8 cellular contexts compared by ENCODE assay signal in genomic region chr20:57718490-57719009, GRCh38. TPM values are rescaled to one million over a fixed set of nuclear protein-coding genes. Genes with fewer than 3 reads are reported as not detected.
DNase-seq lines count a peak whose midpoint lies in the region; TF ChIP-seq lines count a peak whose summit lies in the region.

No MANE protein-coding gene starts in this region.

- H3K4me2 ChIP-seq in SK-N-SH: peak overlapping the region; percentile 74

- H3K4me1 ChIP-seq in HAP-1: peaks cover 9% of the 10 kb centered on the region
- peaks cover 7 to 23% of the 10 kb centered on the region in 2 experiments for H3K4me1 ChIP-seq in SK-N-SH (ENCODE audit: control insufficient read depth in 1 of 2, insufficient read depth in 2 of 2, low read depth in 1 of 2, low read length in 1 of 2)
- peaks cover 0 to 38% (median 27%) of the 10 kb centered on the region in 5 donors for H3K4me1 ChIP-seq in subcutaneous abdominal adipose tissue (ENCODE audit: control insufficient read depth in 5 of 5, insufficient read depth in 5 of 5, low read length in 5 of 5)

- no peak overlapping the region for H3K9ac ChIP-seq in SK-N-SH
- H3K9ac ChIP-seq in subcutaneous abdominal adipose tissue (ENCODE audit: low read length in 5 of 5): peak overlapping the region in 3 of 5 donors; percentile 21 to 65 (median 21)

- peak overlapping the region; percentile 31 for H3K4me3 ChIP-seq in HAP-1
- peak overlapping the region; percentile 40 to 46 for H3K4me3 ChIP-seq in SK-N-SH (ENCODE audit: low read depth in 2 of 2, low read length in 1 of 2)
- peak overlapping the region; percentile 46 to 74 (median 58) for H3K4me3 ChIP-seq in subcutaneous abdominal adipose tissue (ENCODE audit: low read depth in 1 of 5, low read length in 5 of 5)

- no peak for TF ChIP-seq RAD21 in SK-N-SH (IDR thresholded peaks at IDR 0.05; ENCODE audit: low read length)

- H3K9me3 Mint-ChIP-seq in activated naive CD4-positive, alpha-beta T cell treated with anti-CD3 and anti-CD28 coated beads, Interleukin-2, amount 50 U/mL, for 24 hours: no peaks in the 10 kb centered on the region

- POLR2A ChIA-PET in SK-N-SH (lab: Yijun Ruan, JAX): interaction anchor here (0.6 to 1.5 kb wide), 2 partner anchors 8 kb away, joined by 3 to 9 read pairs; partner anchors contain the start of gene PMEPA1

- WGBS in SK-N-SH (ENCODE audit: low lambda C conversion rate): under 1% methylated on average over 17 of the region's 31 CpGs

- no peaks in the 10 kb centered on the region for H3K9me3 ChIP-seq in HAP-1
- H3K9me3 ChIP-seq in SK-N-SH: no peaks in the 10 kb centered on the region
- H3K9me3 ChIP-seq in subcutaneous abdominal adipose tissue (ENCODE audit: control insufficient read depth in 5 of 5, low read length in 5 of 5): no peaks in the 10 kb centered on the region

- peaks cover 4% of the 10 kb centered on the region; the same call in 1 of the 2 replicates for H3K27me3 ChIP-seq in HAP-1 (ENCODE audit: low read depth)
- no peaks in the 10 kb centered on the region for H3K27me3 ChIP-seq in SK-N-SH (ENCODE audit: insufficient read depth)
- H3K27me3 ChIP-seq in subcutaneous abdominal adipose tissue (ENCODE audit: control insufficient read depth in 5 of 5, insufficient read depth in 4 of 5, low read length in 5 of 5): no peaks in the 10 kb centered on the region

- peak overlapping the region; percentile 76 for H3K4me3 Mint-ChIP-seq in activated naive CD4-positive, alpha-beta T cell treated with anti-CD3 and anti-CD28 coated beads, Interleukin-2, amount 50 U/mL, for 24 hours

- H3K4me1 Mint-ChIP-seq in activated naive CD4-positive, alpha-beta T cell treated with anti-CD3 and anti-CD28 coated beads, Interleukin-2, amount 50 U/mL, for 24 hours: peaks cover 20% of the 10 kb centered on the region

- DNase-seq in ELR (ENCODE audit: low read depth) (peak; percentile 93), HAP-1 (ENCODE audit: low spot score in 2 of 2) (peak; percentile 95 to 96), M059J (ENCODE audit: low read depth) (peak; percentile 100), SK-N-SH (peak; percentile 99), glomerular endothelial cell (ENCODE audit: extremely low read depth, low read depth, low spot score) (peak; percentile 80), nucleus accumbens (lab: John Stamatoyannopoulos, UW) (peak; percentile 81 to 99 (median 96))

- H3K36me3 ChIP-seq in HAP-1 (replicated peaks) (no peaks in the 10 kb centered on the region), SK-N-SH (replicated peaks in 1 of 2; ENCODE audit: control insufficient read depth in 1 of 2, insufficient read depth in 2 of 2, low read length in 1 of 2) (no peaks in the 10 kb centered on the region), subcutaneous abdominal adipose tissue (ENCODE audit: control insufficient read depth in 5 of 5, insufficient read depth in 5 of 5, low read length in 5 of 5) (no peaks in the 10 kb centered on the region)

- peak overlapping the region in 1 of 2 experiments; percentile 3; a peak in 1 of 4 replicates for H3K27ac ChIP-seq in SK-N-SH (ENCODE audit: low read depth in 2 of 2, low read length in 1 of 2)
- H3K27ac ChIP-seq in subcutaneous abdominal adipose tissue (ENCODE audit: low read depth, low read length): no peak overlapping the region

- H3F3A ChIP-seq in SK-N-SH (replicated peaks; ENCODE audit: insufficient read depth): no peaks in the 10 kb centered on the region

- in situ Hi-C loops in HAP-1 (cut with MboI; ENCODE audit: low sequenced_read_pairs): no loop called here

- no peak for TF ChIP-seq CTCF in SK-N-SH (IDR thresholded peaks at IDR 0.05)

- no peaks in the 10 kb centered on the region for H3K36me3 Mint-ChIP-seq in activated naive CD4-positive, alpha-beta T cell treated with anti-CD3 and anti-CD28 coated beads, Interleukin-2, amount 50 U/mL, for 24 hours

- H3K9me2 ChIP-seq in SK-N-SH: no peaks in the 10 kb centered on the region

- CTCF ChIA-PET in SK-N-SH (lab: Yijun Ruan, JAX): interaction anchor here (0.9 to 1.0 kb wide), 2 partner anchors 10 to 515 kb away, joined by 3 read pairs; no protein-coding TSS in a partner anchor

- H3K27me3 Mint-ChIP-seq in activated naive CD4-positive, alpha-beta T cell treated with anti-CD3 and anti-CD28 coated beads, Interleukin-2, amount 50 U/mL, for 24 hours: no peaks in the 10 kb centered on the region

- H3K79me2 ChIP-seq in SK-N-SH (ENCODE audit: insufficient read depth): no peaks in the 10 kb centered on the region

- H3K27ac Mint-ChIP-seq in activated naive CD4-positive, alpha-beta T cell treated with anti-CD3 and anti-CD28 coated beads, Interleukin-2, amount 50 U/mL, for 24 hours: peak overlapping the region; percentile 51

- peak overlapping the region; percentile 80 for H2AFZ ChIP-seq in SK-N-SH (ENCODE audit: low read depth)

- TF ChIP-seq EP300 in SK-N-SH (IDR thresholded peaks at IDR 0.05; ENCODE audit: borderline replicate concordance in 1 of 2, low read depth in 1 of 2, low read length in 1 of 2): no peak

- no peaks in the 10 kb centered on the region for H4K20me1 ChIP-seq in SK-N-SH (ENCODE audit: insufficient read depth)

TF ChIP-seq in SK-N-SH, 30 proteins besides CTCF, POLR2A, EP300 and RAD21:
- peak; percentile 53 for TF ChIP-seq CHD2 (IDR thresholded peaks at IDR 0.05; ENCODE audit: low read length, partially characterized antibody)
- TF ChIP-seq SIN3A (IDR thresholded peaks at IDR 0.05; ENCODE audit: borderline replicate concordance, low read depth, low read length): peak; percentile 89; the same call in 1 of the 2 replicates
- TF ChIP-seq IRF3 (IDR thresholded peaks at IDR 0.05; ENCODE audit: low read depth, low read length): peak; percentile 73
- peak; percentile 97 for TF ChIP-seq PBX3 (IDR thresholded peaks at IDR 0.05)
- TF ChIP-seq USF1 (IDR thresholded peaks at IDR 0.05; ENCODE audit: borderline replicate concordance, low read depth): peak; percentile 69
- peak; percentile 97 for TF ChIP-seq MXI1 (IDR thresholded peaks at IDR 0.05; ENCODE audit: low read depth, low read length)
- no peak for TF ChIP-seq NFIC (IDR thresholded peaks at IDR 0.05; ENCODE audit: borderline replicate concordance)
- TF ChIP-seq NRF1 (IDR thresholded peaks at IDR 0.05; ENCODE audit: low read depth, low read length): no peak; the same call in 1 of the 2 replicates
- no peak for TF ChIP-seq ZBTB33 (IDR thresholded peaks at IDR 0.05; ENCODE audit: borderline replicate concordance, low read depth)
- TF ChIP-seq MAX (IDR thresholded peaks at IDR 0.05; ENCODE audit: low read depth): peak; percentile 99
- peak; percentile 86; the same call in 1 of the 2 replicates for TF ChIP-seq RFX5 (IDR thresholded peaks at IDR 0.05; ENCODE audit: low read length)

RNA-seq across cellular contexts. Expression of gene PMEPA1, which starts 8.7 kb away (rescaled TPM):
- 7.5 and 14.6 TPM in 2 replicates for total RNA-seq in M059J (2014; rRNA removed; shearing (Covaris generic))
- polyA plus RNA-seq in SK-N-SH (2012; rRNA removed): 5.9 and 7.1 TPM in 2 replicates
- polyA plus RNA-seq in SK-N-SH (2012; cell fraction: cytosol; rRNA removed): 6.1 and 6.8 TPM in 2 replicates
- 7.9 and 8.1 TPM in 2 replicates for polyA plus RNA-seq in SK-N-SH (2012; cell fraction: nucleus; rRNA removed)
- 11.9 and 16.2 TPM in 2 replicates for total RNA-seq in glomerular endothelial cell
